14 cellular contexts compared by ENCODE assay signal in the genomic region with DNA sequence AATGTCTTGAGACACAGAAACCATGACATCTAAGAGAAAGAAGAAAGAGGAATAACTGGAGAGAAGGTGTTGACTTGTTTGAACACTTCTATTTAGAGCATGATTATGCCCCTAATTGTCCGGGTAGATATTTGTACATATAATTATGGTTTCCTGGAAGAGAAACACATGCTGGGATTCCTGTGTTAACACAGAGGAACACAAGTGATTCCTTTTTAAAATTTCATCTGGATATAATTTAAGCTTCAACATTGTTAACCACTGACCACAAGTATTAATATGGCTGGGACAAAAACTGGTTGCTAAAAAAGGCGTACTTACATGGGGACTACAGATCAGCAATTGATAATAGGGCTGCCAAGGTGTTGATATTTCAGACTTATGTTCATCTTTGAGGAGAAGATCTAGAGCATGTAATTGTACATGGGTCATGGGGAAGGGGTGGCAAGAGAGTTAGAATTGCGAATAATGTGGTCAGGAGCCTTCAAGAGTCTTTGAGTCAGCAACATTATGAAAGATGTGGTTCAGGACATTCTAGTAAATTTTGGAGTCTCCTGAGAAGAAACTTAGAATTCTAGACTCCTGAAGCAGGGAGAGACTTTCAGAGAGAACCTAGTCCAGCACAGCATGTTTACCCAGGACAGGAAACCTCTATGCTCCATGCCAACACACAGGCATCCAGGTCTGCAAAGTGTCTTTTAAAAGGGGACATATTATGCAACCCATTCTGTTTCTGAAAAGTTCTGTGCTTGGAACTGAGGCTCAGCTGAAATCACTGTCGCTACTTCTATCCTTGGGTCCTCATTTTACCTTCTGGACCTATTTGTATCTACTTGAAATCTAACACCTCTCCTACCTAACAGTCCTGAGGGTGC. TPM values are rescaled to one million over a fixed set of nuclear protein-coding genes. Genes with fewer than 3 reads are reported as not detected.
DNase-seq lines count a peak whose midpoint lies in the region; ATAC-seq and TF ChIP-seq lines count a peak whose summit lies in the region.
"Had no signal": no experiment of that assay in that cellular context is flagged by ENCODE, and none has a peak within 500 bp of the region (broad histone marks: within the 10 kb centered on the region; RNA-seq: fewer than 3 reads in every experiment).

No MANE protein-coding gene starts in this region.

- H3K79me2 ChIP-seq in GM23338 (replicated peaks; ENCODE audit: insufficient read depth) = peaks cover 91% of the 10 kb centered on the region

- H3K27ac ChIP-seq in GM23338 (ENCODE audit: low read depth) = no peak overlapping the region
- H3K27ac ChIP-seq: thyroid gland had no signal

- ATAC-seq in activated CD8-positive, alpha-beta T cell treated with anti-CD3 and anti-CD28 coated beads for 36 hours = no peak
- ATAC-seq in natural killer cell = no peak
- no peak for ATAC-seq in GM23338
- ATAC-seq: right cardiac atrium had no signal

- H3K9me3 Mint-ChIP-seq in HFFc6 (no peaks in the 10 kb centered on the region), natural killer cell (no peaks in the 10 kb centered on the region), GM23338 (no peaks in the 10 kb centered on the region)
- no peaks in the 10 kb centered on the region for H3K9me3 Mint-ChIP-seq in activated CD8-positive, alpha-beta T cell treated with anti-CD3 and anti-CD28 coated beads for 36 hours

- H3K36me3 Mint-ChIP-seq in HFFc6 (ENCODE audit: low read depth) (peaks cover 52% of the 10 kb centered on the region), natural killer cell (peaks cover 8% of the 10 kb centered on the region), GM23338 (ENCODE audit: low read depth) (peaks cover 81% of the 10 kb centered on the region)
- H3K36me3 Mint-ChIP-seq in activated CD8-positive, alpha-beta T cell treated with anti-CD3 and anti-CD28 coated beads for 36 hours (ENCODE audit: low read depth) = peaks cover 85% of the 10 kb centered on the region

- no peak overlapping the region for H3K4me3 ChIP-seq in GM23338
- H3K4me3 ChIP-seq: cardiac muscle cell, HAP-1, thyroid gland had no signal

- H3K9me2 ChIP-seq in GM23338 (ENCODE audit: insufficient read depth) = no peaks in the 10 kb centered on the region

- no peak overlapping the region for H3K4me2 ChIP-seq in GM23338

- intact Hi-C loops in activated CD8-positive, alpha-beta T cell treated with anti-CD3 and anti-CD28 coated beads for 36 hours (cut with micrococcal nuclease) = no loop called here
- intact Hi-C loops in natural killer cell (cut with micrococcal nuclease) = no loop called here

- no peaks in the 10 kb centered on the region for H3F3A ChIP-seq in GM23338 (replicated peaks; ENCODE audit: low read depth)

- H3K4me3 Mint-ChIP-seq in HFFc6 (no peak overlapping the region), natural killer cell (peak overlapping the region; percentile 32), GM23338 (no peak overlapping the region)
- H3K4me3 Mint-ChIP-seq in activated CD8-positive, alpha-beta T cell treated with anti-CD3 and anti-CD28 coated beads for 36 hours = peak overlapping the region; percentile 61

- H3K27ac Mint-ChIP-seq in HFFc6 (peak overlapping the region; percentile 12; the same call in 1 of the 2 replicates), natural killer cell (peak overlapping the region; percentile 97 to 98), GM23338 (no peak overlapping the region)
- H3K27ac Mint-ChIP-seq in activated CD8-positive, alpha-beta T cell treated with anti-CD3 and anti-CD28 coated beads for 36 hours = peak overlapping the region; percentile 97

- H3K4me1 ChIP-seq in GM23338 (ENCODE audit: insufficient read depth) = peaks cover 15% of the 10 kb centered on the region; the same call in 1 of the 2 replicates

- peak; percentile 3 for DNase-seq in NCI-H2107 treated with DMSO at 0.1 percent for 48 hours (lab: John Stamatoyannopoulos, UW; ENCODE audit: unreplicated experiment)
- no peak for DNase-seq in NCI-H2107 (lab: John Stamatoyannopoulos, UW)
- DNase-seq in HFFc6 = no peak
- DNase-seq in activated CD8-positive, alpha-beta T cell treated with anti-CD3 and anti-CD28 coated beads for 36 hours = no peak
- DNase-seq in natural killer cell = no peak
- DNase-seq in NCI-H524 treated with DMSO at 0.1 percent for 48 hours (lab: John Stamatoyannopoulos, UW) = no peak
- no peak for DNase-seq in GM23338 (ENCODE audit: low spot score)
- no peak for DNase-seq in HT-29 (ENCODE audit: low spot score)
- DNase-seq: activated T-cell treated with anti-CD3 and anti-CD28 coated beads, Interleukin-2, amount 50 U/mL, for 48 hours; erythroblast; right cardiac atrium; thyroid gland had no signal

- H3K27me3 ChIP-seq in GM23338 (ENCODE audit: insufficient read depth) = no peaks in the 10 kb centered on the region
- H3K27me3 ChIP-seq: cardiac muscle cell, thyroid gland had no signal

- H3K27me3 Mint-ChIP-seq in HFFc6 (ENCODE audit: insufficient read depth) (peaks cover 5% of the 10 kb centered on the region; the same call in 1 of the 2 replicates), natural killer cell (ENCODE audit: low read depth in 2 of 2) (no peaks in the 10 kb centered on the region), GM23338 (ENCODE audit: insufficient read depth, low read depth, poor library complexity) (peaks cover 8% of the 10 kb centered on the region)
- no peaks in the 10 kb centered on the region for H3K27me3 Mint-ChIP-seq in activated CD8-positive, alpha-beta T cell treated with anti-CD3 and anti-CD28 coated beads for 36 hours

- peaks cover 20% of the 10 kb centered on the region; the same call in 1 of the 2 replicates for H4K20me1 ChIP-seq in GM23338 (replicated peaks; ENCODE audit: insufficient read depth)

- H2AFZ ChIP-seq in GM23338 = no peak overlapping the region

- H3K4me1 Mint-ChIP-seq in HFFc6 (ENCODE audit: low read depth) = peaks cover 74% of the 10 kb centered on the region
- peaks cover 94% of the 10 kb centered on the region for H3K4me1 Mint-ChIP-seq in activated CD8-positive, alpha-beta T cell treated with anti-CD3 and anti-CD28 coated beads for 36 hours (ENCODE audit: low read depth)
- peaks cover 79 to 96% of the 10 kb centered on the region in 2 donors for H3K4me1 Mint-ChIP-seq in natural killer cell
- peaks cover 60% of the 10 kb centered on the region for H3K4me1 Mint-ChIP-seq in GM23338

- no peak for TF ChIP-seq CTCF in HFFc6 (IDR thresholded peaks at IDR 0.05)
- no peak for TF ChIP-seq CTCF in activated CD8-positive, alpha-beta T cell treated with anti-CD3 and anti-CD28 coated beads for 36 hours (IDR thresholded peaks at IDR 0.05)
- no peak for TF ChIP-seq CTCF in natural killer cell (IDR thresholded peaks at IDR 0.05)
- TF ChIP-seq CTCF in GM23338 (conservative IDR thresholded peaks at IDR 0.05; ENCODE audit: low read depth in 2 of 2) = no peak

- CTCF ChIA-PET in activated CD8-positive, alpha-beta T cell treated with anti-CD3 and anti-CD28 coated beads for 36 hours (lab: Charles Lee) = no interaction called here

- H3K36me3 ChIP-seq in GM23338 (ENCODE audit: insufficient read depth) = peaks cover 8% of the 10 kb centered on the region; the same call in 1 of the 2 replicates

- POLR2A ChIA-PET in activated CD8-positive, alpha-beta T cell treated with anti-CD3 and anti-CD28 coated beads for 36 hours (lab: Charles Lee) = interaction anchor here (0.6 to 9.0 kb wide), 2 partner anchors 57 to 459 kb away, joined by 3 to 168 read pairs; partner anchors contain the start of gene SLC38A1

TF ChIP-seq in GM23338, 12 proteins besides CTCF, POLR2A, EP300 and RAD21:
- TF ChIP-seq CREB1 (CRISPR knock-in tag; IDR thresholded peaks at IDR 0.05; ENCODE audit: low read depth) = no peak

RNA-seq across cellular contexts. Expression of gene SLC38A1, which starts 56.5 kb away (rescaled TPM):
- total RNA-seq in HFFc6 (2021; fragmentation: NEBNext Ultra II Directional; extraction: Animal tissue kit (Norgen Biotek cat#: 25700)) = 10 to 100 TPM; 78.2 to 98.5 (median 88.6) TPM
- total RNA-seq in activated CD8-positive, alpha-beta T cell treated with anti-CD3 and anti-CD28 coated beads for 36 hours = 100 to 1,000 TPM; 167 to 168 TPM
- 100 to 1,000 TPM; 295 to 385 (median 354) TPM for total RNA-seq in natural killer cell
- 234 and 281 TPM in 2 replicates for total RNA-seq in GM23338 (2014; rRNA removed; shearing (Covaris generic))
- 91.1 and 114 TPM in 2 replicates for polyA plus RNA-seq in GM23338 (2016; fragmentation: Nextera tagmentation; extraction: Ambion mirVana)
- 57.1 and 58.6 TPM in 2 replicates for total RNA-seq in HT-29 (2014; rRNA removed; shearing (Covaris generic))

Comparison
In these comparisons a context has a peak if more than half of its experiments do, and no peak if none do; other contexts are left out.
1. H3K4me3 Mint-ChIP-seq: peak in activated CD8-positive, alpha-beta T cell treated with anti-CD3 and anti-CD28 coated beads for 36 hours (single experiment) and natural killer cell (single experiment); none in HFFc6 (single experiment) and GM23338 (single experiment).